In the genomic region with DNA sequence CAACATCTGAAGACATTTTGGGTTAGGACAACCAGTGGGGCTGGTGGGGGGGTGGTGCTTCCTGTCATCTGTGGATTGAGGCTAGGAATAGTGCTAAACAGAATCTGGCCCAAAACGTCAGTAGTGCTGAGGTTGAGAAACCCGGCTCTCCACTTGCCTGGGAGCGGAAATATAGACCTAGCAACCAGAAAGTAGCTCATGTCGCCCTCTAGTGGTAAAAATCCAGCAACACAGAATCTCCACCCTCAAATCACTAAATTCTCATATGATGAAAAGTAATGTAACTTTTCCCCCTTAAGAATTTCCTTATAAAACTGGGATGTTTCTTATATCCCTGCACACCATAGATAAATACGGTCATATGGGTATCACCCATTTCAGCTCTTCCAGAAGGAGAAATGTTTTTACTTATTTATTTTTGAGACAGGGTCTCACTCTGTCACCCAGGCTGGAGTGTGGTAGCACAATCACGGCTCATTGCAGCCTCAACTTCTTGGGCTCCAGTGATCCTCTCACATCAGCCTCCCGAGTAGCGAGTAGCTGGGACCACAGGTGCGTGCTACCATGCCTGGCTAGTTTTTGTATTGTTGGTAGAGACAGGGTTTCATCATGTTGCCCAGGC, we compare ENCODE assay signal across 8 cellular contexts. TPM values are rescaled to one million over a fixed set of nuclear protein-coding genes. Genes with fewer than 3 reads are reported as not detected.
DNase-seq lines count a peak whose midpoint lies in the region; ATAC-seq and TF ChIP-seq lines count a peak whose summit lies in the region.

No MANE protein-coding gene starts in this region.

- peaks cover 83% of the 10 kb centered on the region for H3K36me3 ChIP-seq in endodermal cell (ENCODE audit: control insufficient read depth, insufficient read depth, low read length)

- DNase-seq in COLO829 (ENCODE audit: low spot score) (peak; percentile 91), NCI-H82 (lab: John Stamatoyannopoulos, UW) (peak; percentile 86), endodermal cell (peak; percentile 84), middle frontal gyrus (ENCODE audit: extremely low spot score, low spot score) (peak; percentile 72)
- peak; percentile 80 for DNase-seq in activated CD8-positive, alpha-beta T cell treated with anti-CD3 and anti-CD28 coated beads for 36 hours
- peak; percentile 38 to 79 for DNase-seq in stimulated activated effector memory CD8-positive, alpha-beta T cell treated with anti-CD3 and anti-CD28 coated beads, Interleukin-12 subunit alpha, Interleukin-12 subunit beta, amount 100 ng/mL, for 72 hours (ENCODE audit: low spot score in 2 of 2)

- H3K4me3 Mint-ChIP-seq in activated CD8-positive, alpha-beta T cell treated with anti-CD3 and anti-CD28 coated beads for 36 hours = peak overlapping the region; percentile 37
- no peak overlapping the region for H3K4me3 Mint-ChIP-seq in endodermal cell
- no peak overlapping the region for H3K4me3 Mint-ChIP-seq in stimulated activated effector memory CD8-positive, alpha-beta T cell treated with anti-CD3 and anti-CD28 coated beads, Interleukin-12 subunit alpha, Interleukin-12 subunit beta, amount 100 ng/mL, for 72 hours

- peak; percentile 80 for TF ChIP-seq CTCF in activated CD8-positive, alpha-beta T cell treated with anti-CD3 and anti-CD28 coated beads for 36 hours (IDR thresholded peaks at IDR 0.05)
- TF ChIP-seq CTCF in endodermal cell (conservative IDR thresholded peaks at IDR 0.05) = peak; percentile 90

- H3K27me3 Mint-ChIP-seq in activated CD8-positive, alpha-beta T cell treated with anti-CD3 and anti-CD28 coated beads for 36 hours = no peaks in the 10 kb centered on the region
- no peaks in the 10 kb centered on the region for H3K27me3 Mint-ChIP-seq in endodermal cell (ENCODE audit: insufficient read depth)

- intact Hi-C loops in activated CD8-positive, alpha-beta T cell treated with anti-CD3 and anti-CD28 coated beads for 36 hours (cut with micrococcal nuclease) = loop anchor here (10.0 kb wide), 1 partner anchor 190 kb away; no protein-coding TSS in a partner anchor

- H3K27me3 ChIP-seq in endodermal cell (ENCODE audit: control insufficient read depth, insufficient read depth, low read length, poor library complexity, severe bottlenecking) = no peaks in the 10 kb centered on the region

- H3K4me1 ChIP-seq in endodermal cell (ENCODE audit: control insufficient read depth, insufficient read depth, low read length) = peaks cover 3% of the 10 kb centered on the region

- CTCF ChIA-PET in activated CD8-positive, alpha-beta T cell treated with anti-CD3 and anti-CD28 coated beads for 36 hours (lab: Charles Lee) = interaction anchor here (0.8 to 3.9 kb wide), 41 partner anchors 10 to 321 kb away, joined by 3 to 43 read pairs (median 5); a partner anchor contains a TSS

- H3K4me1 Mint-ChIP-seq in activated CD8-positive, alpha-beta T cell treated with anti-CD3 and anti-CD28 coated beads for 36 hours (ENCODE audit: low read depth) = peaks cover 62% of the 10 kb centered on the region
- H3K4me1 Mint-ChIP-seq in endodermal cell = peaks cover 13% of the 10 kb centered on the region
- H3K4me1 Mint-ChIP-seq in stimulated activated effector memory CD8-positive, alpha-beta T cell treated with anti-CD3 and anti-CD28 coated beads, Interleukin-12 subunit alpha, Interleukin-12 subunit beta, amount 100 ng/mL, for 72 hours = peaks cover 47% of the 10 kb centered on the region

- ATAC-seq in GM19452 (IDR thresholded peaks at IDR 0.05; ENCODE audit: unreplicated experiment) = peak; percentile 87
- ATAC-seq in HG03565 (IDR thresholded peaks at IDR 0.05; ENCODE audit: unreplicated experiment) = peak; percentile 75
- peak; percentile 70 for ATAC-seq in activated CD8-positive, alpha-beta T cell treated with anti-CD3 and anti-CD28 coated beads for 36 hours
- ATAC-seq in stimulated activated effector memory CD8-positive, alpha-beta T cell treated with anti-CD3 and anti-CD28 coated beads, Interleukin-12 subunit alpha, Interleukin-12 subunit beta, amount 100 ng/mL, for 72 hours = peak; percentile 87

- no peaks in the 10 kb centered on the region for H3K9me3 Mint-ChIP-seq in activated CD8-positive, alpha-beta T cell treated with anti-CD3 and anti-CD28 coated beads for 36 hours
- no peaks in the 10 kb centered on the region for H3K9me3 Mint-ChIP-seq in endodermal cell
- H3K9me3 Mint-ChIP-seq in stimulated activated effector memory CD8-positive, alpha-beta T cell treated with anti-CD3 and anti-CD28 coated beads, Interleukin-12 subunit alpha, Interleukin-12 subunit beta, amount 100 ng/mL, for 72 hours = no peaks in the 10 kb centered on the region

- H3K4me3 ChIP-seq in endodermal cell (ENCODE audit: low read length) = no peak overlapping the region

- peak overlapping the region; percentile 85 for H3K27ac Mint-ChIP-seq in activated CD8-positive, alpha-beta T cell treated with anti-CD3 and anti-CD28 coated beads for 36 hours
- peak overlapping the region; percentile 89 for H3K27ac Mint-ChIP-seq in endodermal cell
- H3K27ac Mint-ChIP-seq in stimulated activated effector memory CD8-positive, alpha-beta T cell treated with anti-CD3 and anti-CD28 coated beads, Interleukin-12 subunit alpha, Interleukin-12 subunit beta, amount 100 ng/mL, for 72 hours = peak overlapping the region; percentile 63

- no peaks in the 10 kb centered on the region for H3K9me3 ChIP-seq in endodermal cell (ENCODE audit: control insufficient read depth, low read length)

- POLR2A ChIA-PET in activated CD8-positive, alpha-beta T cell treated with anti-CD3 and anti-CD28 coated beads for 36 hours (lab: Charles Lee) = interaction anchor here (0.6 to 3.5 kb wide), 11 partner anchors 9 to 65 kb away, joined by 3 to 15 read pairs (median 4); no protein-coding TSS in a partner anchor

- no peak overlapping the region for H3K27ac ChIP-seq in endodermal cell (ENCODE audit: low read depth, low read length)

- WGBS in endodermal cell (ENCODE audit: insufficient coverage in 1 of 2, insufficient read length in 1 of 2), 2 experiments = 57 to 58% methylated on average over 2 to 9 of the region's 9 CpGs

- peaks cover 75% of the 10 kb centered on the region for H3K36me3 Mint-ChIP-seq in activated CD8-positive, alpha-beta T cell treated with anti-CD3 and anti-CD28 coated beads for 36 hours (ENCODE audit: low read depth)
- peaks cover 83% of the 10 kb centered on the region for H3K36me3 Mint-ChIP-seq in endodermal cell (ENCODE audit: low read depth)
- H3K36me3 Mint-ChIP-seq in stimulated activated effector memory CD8-positive, alpha-beta T cell treated with anti-CD3 and anti-CD28 coated beads, Interleukin-12 subunit alpha, Interleukin-12 subunit beta, amount 100 ng/mL, for 72 hours = peaks cover 100% of the 10 kb centered on the region

- H3K9ac ChIP-seq in endodermal cell (ENCODE audit: extremely low read depth, low read length, poor library complexity, severe bottlenecking) = no peak overlapping the region

RNA-seq across cellular contexts. Expression of a gene that starts 34.4 kb away (rescaled TPM):
- total RNA-seq in activated CD8-positive, alpha-beta T cell treated with anti-CD3 and anti-CD28 coated beads for 36 hours = 100 to 1,000 TPM; 125 to 128 TPM
- total RNA-seq in endodermal cell = 10 to 100 TPM; 67.6 to 76.0 TPM
- polyA plus RNA-seq in endodermal cell (2013, experiment 1 of 2) = 11.4 TPM
- polyA plus RNA-seq in endodermal cell (2013, experiment 2 of 2) = 13.9 TPM

RNA-seq across cellular contexts. Expression of a gene that starts 39.3 kb away (rescaled TPM):
- total RNA-seq in activated CD8-positive, alpha-beta T cell treated with anti-CD3 and anti-CD28 coated beads for 36 hours = 10 to 100 TPM; 19.9 TPM
- total RNA-seq in endodermal cell = 10 to 100 TPM in 1 of 2 donors, 1 to 10 TPM in 1; 9.7 to 10.9 TPM
- 8.2 TPM for polyA plus RNA-seq in endodermal cell (2013, experiment 1 of 2)
- 8.4 TPM for polyA plus RNA-seq in endodermal cell (2013, experiment 2 of 2)
